ENCODE assay signal across 8 cellular contexts in genomic region chr15:94412979-94413741, GRCh38.
DNase-seq lines count a peak whose midpoint lies in the region; ATAC-seq and TF ChIP-seq lines count a peak whose summit lies in the region.

No MANE protein-coding gene starts in this region.

- CTCF ChIA-PET in HCT116 (lab: Charles Lee) = interaction anchor here (0.7 to 1.6 kb wide), 10 partner anchors 9 to 258 kb away, joined by 3 to 7 read pairs (median 4); no protein-coding TSS in a partner anchor

- no peak overlapping the region for H2AFZ ChIP-seq in HCT116 (ENCODE audit: low read depth, low read length, poor library complexity, severe bottlenecking)

- H3K27me3 ChIP-seq in HCT116 (ENCODE audit: insufficient read depth, low read length) = no peaks in the 10 kb centered on the region

- no peaks in the 10 kb centered on the region for H3K4me1 ChIP-seq in HCT116 (ENCODE audit: control insufficient read depth in 1 of 2, insufficient read depth in 2 of 2, low read length in 2 of 2)

- no peak overlapping the region for H3K4me2 ChIP-seq in HCT116 (ENCODE audit: low read length)

- peak; percentile 7 for DNase-seq in ELR (ENCODE audit: low read depth)
- peak; percentile 6 for DNase-seq in HCT116 (ENCODE audit: low read depth, low spot score)
- DNase-seq in NCI-H69 (lab: John Stamatoyannopoulos, UW) = peak; percentile 69
- peak; percentile 18 for DNase-seq in epithelial cell of prostate (ENCODE audit: low read depth, low spot score)
- peak; percentile 24 for DNase-seq in retina
- no peak for DNase-seq in cortex of kidney (lab: John Stamatoyannopoulos, UW)
- DNase-seq in NCI-H1694 (lab: John Stamatoyannopoulos, UW) = no peak
- no peak for DNase-seq in DMS79 treated with DMSO at 0.1 percent for 48 hours (lab: John Stamatoyannopoulos, UW)

- H3K79me2 ChIP-seq in HCT116 (ENCODE audit: insufficient read depth, low read length) = no peaks in the 10 kb centered on the region

- no peaks in the 10 kb centered on the region for H3K9me3 ChIP-seq in HCT116 (ENCODE audit: control insufficient read depth in 1 of 2, insufficient read depth in 1 of 2, low read depth in 1 of 2, low read length in 2 of 2)

- no peak for TF ChIP-seq POLR2A in HCT116 (IDR thresholded peaks at IDR 0.05; ENCODE audit: borderline replicate concordance, extremely low read depth, insufficient read depth, insufficient read length)

- ATAC-seq in HCT116 = no peak

- TF ChIP-seq RAD21 in HCT116 (IDR thresholded peaks at IDR 0.05; ENCODE audit: low read depth) = peak; percentile 44; the same call in 1 of the 2 replicates

- POLR2A ChIA-PET in HCT116 (lab: Charles Lee) = no interaction called here

- peak; percentile 16 to 59 (median 42); a peak in 4 of 6 replicates for TF ChIP-seq CTCF in HCT116 (IDR thresholded peaks at IDR 0.05 in 2 of 3, conservative IDR thresholded peaks at IDR 0.05 in 1 of 3; ENCODE audit: borderline replicate concordance in 1 of 3, insufficient read depth in 1 of 3, low read depth in 2 of 3, low read length in 2 of 3)

- H3K9me2 ChIP-seq in HCT116 (ENCODE audit: insufficient read depth) = no peaks in the 10 kb centered on the region

- no peak overlapping the region for H3K9ac ChIP-seq in HCT116 (ENCODE audit: low read length)

- BruUV-seq in HCT116 (replicated peaks; lab: Mats Ljungman, UMichigan) = no TSS peak

- H3K4me3 ChIP-seq in HCT116 (replicated peaks in 1 of 2; ENCODE audit: low read depth in 1 of 2, low read length in 2 of 2) = no peak overlapping the region

- no peak overlapping the region for H3K27ac ChIP-seq in HCT116 (ENCODE audit: low read depth, low read length)
- H3K27ac ChIP-seq in epithelial cell of prostate = no peak overlapping the region

- RAD21 ChIA-PET in HCT116 (lab: Charles Lee; ENCODE audit: low non-redundant PET in 1 of 2, low total read pairs in 2 of 2, uncharacterized antibody in 2 of 2, unreplicated experiment in 2 of 2) = no interaction called here

- H3K36me3 ChIP-seq in HCT116 (ENCODE audit: control insufficient read depth in 1 of 2, insufficient read depth in 2 of 2, low read length in 2 of 2) = no peaks in the 10 kb centered on the region

- H4K20me1 ChIP-seq in HCT116 (ENCODE audit: insufficient read depth) = 0 out of 2 replicates have a peak, but pooled peaks cover 5% of the 10 kb centered on the region

- intact Hi-C loops in HCT116 (cut with micrococcal nuclease) = loop anchor here (5.0 kb wide), 3 partner anchors 169 to 879 kb away; no protein-coding TSS in a partner anchor

TF ChIP-seq in HCT116, 20 proteins besides CTCF, POLR2A, EP300 and RAD21:
- TF ChIP-seq POLR2AphosphoS5 (IDR thresholded peaks at IDR 0.05; ENCODE audit: low read depth, low read length) (no peak), ATF3 (IDR thresholded peaks at IDR 0.05) (no peak), SRF (IDR thresholded peaks at IDR 0.05; ENCODE audit: low read depth) (no peak), SIN3A (IDR thresholded peaks at IDR 0.05; ENCODE audit: low read depth) (no peak), ZBTB33 (IDR thresholded peaks at IDR 0.05; ENCODE audit: extremely low read depth, insufficient replicate concordance, low read length) (no peak), SP1 (IDR thresholded peaks at IDR 0.05; ENCODE audit: low read depth) (no peak), EZH2 (IDR thresholded peaks at IDR 0.05) (no peak), JUND (IDR thresholded peaks at IDR 0.05) (no peak), TCF7L2 (IDR thresholded peaks at IDR 0.05; ENCODE audit: borderline replicate concordance, extremely low read depth, insufficient read depth, insufficient read length) (no peak), ELF1 (IDR thresholded peaks at IDR 0.05; ENCODE audit: borderline replicate concordance, low read depth) (no peak), CBX3 (IDR thresholded peaks at IDR 0.05; ENCODE audit: low read depth) (no peak)
TF ChIP-seq in HCT116: peak in this region for 0.

Comparison
In these comparisons a context has a peak if more than half of its experiments do, and no peak if none do; other contexts are left out.
1. DNase-seq: peak in ELR (single experiment), HCT116 (single experiment), NCI-H69 (single experiment), epithelial cell of prostate (single experiment) and retina (single experiment); none in cortex of kidney (single experiment), NCI-H1694 (single experiment) and DMS79 treated with DMSO at 0.1 percent for 48 hours (single experiment).